1 cellular context compared by ENCODE assay signal in the genomic region with DNA sequence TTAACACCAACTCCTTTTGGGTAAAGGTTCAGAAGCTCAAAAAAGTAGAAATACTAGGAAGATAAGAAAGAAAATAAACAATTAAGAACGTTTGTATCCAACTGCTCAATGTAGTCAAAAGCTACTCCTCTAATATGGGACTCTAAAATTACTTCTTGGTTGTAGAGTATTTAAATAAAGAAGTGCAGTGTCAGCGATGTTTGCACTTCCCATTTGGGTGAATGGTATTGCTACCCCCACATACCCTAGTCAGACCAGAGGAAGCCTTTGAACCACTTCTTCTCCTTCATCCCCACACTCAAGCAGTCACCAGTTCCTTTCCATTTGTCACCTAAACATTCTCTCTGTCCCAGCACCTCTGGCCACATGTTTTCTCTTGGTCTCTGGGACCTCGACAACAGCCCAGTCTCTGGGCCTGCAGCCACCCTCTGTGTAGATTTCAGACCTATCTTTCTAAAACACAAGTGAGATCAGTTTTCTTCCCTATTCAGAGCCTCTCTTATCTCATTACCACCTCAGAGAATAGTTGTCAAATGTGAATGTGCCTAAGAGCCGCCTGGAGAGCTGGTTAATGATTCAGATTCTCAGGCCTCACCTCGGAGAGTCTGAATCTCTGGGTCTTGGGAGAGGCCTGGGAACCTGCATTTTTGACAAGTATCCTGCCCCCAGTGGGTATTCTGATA.
TF ChIP-seq lines count a peak whose summit lies in the region.

No MANE protein-coding gene starts in this region.

TF ChIP-seq in K562, 482 proteins besides CTCF, POLR2A, EP300 and RAD21 (continued from another document and continues in another):
- TF ChIP-seq PATZ1 (CRISPR knock-in tag; IDR thresholded peaks at IDR 0.05; ENCODE audit: borderline replicate concordance) (no peak), KLF6 (CRISPR knock-in tag; IDR thresholded peaks at IDR 0.05; ENCODE audit: borderline replicate concordance) (no peak), SMAD4 (CRISPR knock-in tag; conservative IDR thresholded peaks at IDR 0.05) (no peak), ARID4B (CRISPR knock-in tag; IDR thresholded peaks at IDR 0.05) (no peak), HDGF (IDR thresholded peaks at IDR 0.05) (no peak), TRIM28 (IDR thresholded peaks at IDR 0.05) (no peak), C11orf30 (IDR thresholded peaks at IDR 0.05; ENCODE audit: low read depth) (peak; percentile 67), CREB3L1 (IDR thresholded peaks at IDR 0.05; ENCODE audit: borderline replicate concordance, low read depth) (no peak), ZNF408 (CRISPR knock-in tag; IDR thresholded peaks at IDR 0.05; ENCODE audit: low read depth) (no peak), CBFA2T3 (IDR thresholded peaks at IDR 0.05) (peak; percentile 76), HSF4 (CRISPR knock-in tag; IDR thresholded peaks at IDR 0.05; ENCODE audit: borderline replicate concordance) (no peak), E2F6 (IDR thresholded peaks at IDR 0.05; ENCODE audit: borderline replicate concordance in 1 of 2, extremely low read depth in 1 of 2, insufficient read depth in 1 of 2, insufficient read length in 1 of 2, low read depth in 1 of 2, low read length in 1 of 2, poor library complexity in 1 of 2, severe bottlenecking in 1 of 2) (peak in 1 of 2 experiments; percentile 27), HMGN3 (IDR thresholded peaks at IDR 0.05; ENCODE audit: borderline replicate concordance, extremely low read depth, insufficient read length, low read depth, low read length) (no peak), MAFG (tag; conservative IDR thresholded peaks at IDR 0.05) (peak; percentile 80), ZNF146 (CRISPR knock-in tag; IDR thresholded peaks at IDR 0.05; ENCODE audit: unreplicated experiment) (no peak), TAL1 (IDR thresholded peaks at IDR 0.05) (peak; percentile 71), ZNF589 (CRISPR knock-in tag; IDR thresholded peaks at IDR 0.05; ENCODE audit: low read depth) (no peak), NFYB (IDR thresholded peaks at IDR 0.05; ENCODE audit: extremely low read depth, insufficient read length) (no peak), RUNX1 (IDR thresholded peaks at IDR 0.05; ENCODE audit: low read depth) (no peak), TBL1XR1 (IDR thresholded peaks at IDR 0.05; ENCODE audit: low read length in 2 of 2) (no peak), ZNF780A (CRISPR knock-in tag; IDR thresholded peaks at IDR 0.05) (no peak), SAFB (IDR thresholded peaks at IDR 0.05; ENCODE audit: borderline replicate concordance, low read depth, low read length) (no peak), NR2C1 (IDR thresholded peaks at IDR 0.05) (no peak), NR2C1 (tag; IDR thresholded peaks at IDR 0.05) (no peak), TGIF2 (CRISPR knock-in tag; IDR thresholded peaks at IDR 0.05) (no peak), BDP1 (IDR thresholded peaks at IDR 0.05; ENCODE audit: insufficient read depth, insufficient read length) (no peak), MCM7 (IDR thresholded peaks at IDR 0.05) (no peak), MAFK (IDR thresholded peaks at IDR 0.05; ENCODE audit: low read length) (peak; percentile 79), ZNF436 (CRISPR knock-in tag; IDR thresholded peaks at IDR 0.05) (no peak), RBM17 (IDR thresholded peaks at IDR 0.05; ENCODE audit: borderline replicate concordance, low read depth, low read length) (no peak), KLF10 (CRISPR knock-in tag; IDR thresholded peaks at IDR 0.05) (no peak), STAT5A (IDR thresholded peaks at IDR 0.05; ENCODE audit: borderline replicate concordance, low read length) (no peak), KDM1A (IDR thresholded peaks at IDR 0.05) (no peak), XRCC4 (IDR thresholded peaks at IDR 0.05; ENCODE audit: extremely low read depth, insufficient read depth, insufficient read length) (no peak), ZNF655 (CRISPR knock-in tag; IDR thresholded peaks at IDR 0.05) (no peak), KHSRP (IDR thresholded peaks at IDR 0.05) (no peak), TEAD4 (IDR thresholded peaks at IDR 0.05; ENCODE audit: low read length) (peak; percentile 52), TEAD4 (CRISPR knock-in tag; IDR thresholded peaks at IDR 0.05; ENCODE audit: borderline replicate concordance) (no peak), POLR2B (IDR thresholded peaks at IDR 0.05; ENCODE audit: low read depth, partially characterized antibody) (no peak), GABPA (tag; conservative IDR thresholded peaks at IDR 0.05; ENCODE audit: low read depth) (no peak), CBFA2T2 (conservative IDR thresholded peaks at IDR 0.05) (peak; percentile 59), DNMT1 (IDR thresholded peaks at IDR 0.05) (no peak), ZEB2 (IDR thresholded peaks at IDR 0.05) (no peak), GTF2E2 (tag; IDR thresholded peaks at IDR 0.05) (no peak)
- TF ChIP-seq, protein P1, sequence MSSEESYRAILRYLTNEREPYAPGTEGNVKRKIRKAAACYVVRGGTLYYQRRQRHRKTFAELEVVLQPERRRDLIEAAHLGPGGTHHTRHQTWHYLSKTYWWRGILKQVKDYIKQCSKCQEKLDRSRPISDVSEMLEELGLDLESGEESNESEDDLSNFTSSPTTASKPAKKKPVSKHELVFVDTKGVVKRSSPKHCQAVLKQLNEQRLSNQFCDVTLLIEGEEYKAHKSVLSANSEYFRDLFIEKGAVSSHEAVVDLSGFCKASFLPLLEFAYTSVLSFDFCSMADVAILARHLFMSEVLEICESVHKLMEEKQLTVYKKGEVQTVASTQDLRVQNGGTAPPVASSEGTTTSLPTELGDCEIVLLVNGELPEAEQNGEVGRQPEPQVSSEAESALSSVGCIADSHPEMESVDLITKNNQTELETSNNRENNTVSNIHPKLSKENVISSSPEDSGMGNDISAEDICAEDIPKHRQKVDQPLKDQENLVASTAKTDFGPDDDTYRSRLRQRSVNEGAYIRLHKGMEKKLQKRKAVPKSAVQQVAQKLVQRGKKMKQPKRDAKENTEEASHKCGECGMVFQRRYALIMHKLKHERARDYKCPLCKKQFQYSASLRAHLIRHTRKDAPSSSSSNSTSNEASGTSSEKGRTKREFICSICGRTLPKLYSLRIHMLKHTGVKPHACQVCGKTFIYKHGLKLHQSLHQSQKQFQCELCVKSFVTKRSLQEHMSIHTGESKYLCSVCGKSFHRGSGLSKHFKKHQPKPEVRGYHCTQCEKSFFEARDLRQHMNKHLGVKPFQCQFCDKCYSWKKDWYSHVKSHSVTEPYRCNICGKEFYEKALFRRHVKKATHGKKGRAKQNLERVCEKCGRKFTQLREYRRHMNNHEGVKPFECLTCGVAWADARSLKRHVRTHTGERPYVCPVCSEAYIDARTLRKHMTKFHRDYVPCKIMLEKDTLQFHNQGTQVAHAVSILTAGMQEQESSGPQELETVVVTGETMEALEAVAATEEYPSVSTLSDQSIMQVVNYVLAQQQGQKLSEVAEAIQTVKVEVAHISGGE (CRISPR knock-in tag; IDR thresholded peaks at IDR 0.05) = no peak
- TF ChIP-seq, protein P2, sequence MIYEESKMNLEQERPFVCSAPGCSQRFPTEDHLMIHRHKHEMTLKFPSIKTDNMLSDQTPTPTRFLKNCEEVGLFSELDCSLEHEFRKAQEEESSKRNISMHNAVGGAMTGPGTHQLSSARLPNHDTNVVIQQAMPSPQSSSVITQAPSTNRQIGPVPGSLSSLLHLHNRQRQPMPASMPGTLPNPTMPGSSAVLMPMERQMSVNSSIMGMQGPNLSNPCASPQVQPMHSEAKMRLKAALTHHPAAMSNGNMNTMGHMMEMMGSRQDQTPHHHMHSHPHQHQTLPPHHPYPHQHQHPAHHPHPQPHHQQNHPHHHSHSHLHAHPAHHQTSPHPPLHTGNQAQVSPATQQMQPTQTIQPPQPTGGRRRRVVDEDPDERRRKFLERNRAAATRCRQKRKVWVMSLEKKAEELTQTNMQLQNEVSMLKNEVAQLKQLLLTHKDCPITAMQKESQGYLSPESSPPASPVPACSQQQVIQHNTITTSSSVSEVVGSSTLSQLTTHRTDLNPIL (CRISPR knock-in tag; IDR thresholded peaks at IDR 0.05) = no peak
- TF ChIP-seq, protein P3, sequence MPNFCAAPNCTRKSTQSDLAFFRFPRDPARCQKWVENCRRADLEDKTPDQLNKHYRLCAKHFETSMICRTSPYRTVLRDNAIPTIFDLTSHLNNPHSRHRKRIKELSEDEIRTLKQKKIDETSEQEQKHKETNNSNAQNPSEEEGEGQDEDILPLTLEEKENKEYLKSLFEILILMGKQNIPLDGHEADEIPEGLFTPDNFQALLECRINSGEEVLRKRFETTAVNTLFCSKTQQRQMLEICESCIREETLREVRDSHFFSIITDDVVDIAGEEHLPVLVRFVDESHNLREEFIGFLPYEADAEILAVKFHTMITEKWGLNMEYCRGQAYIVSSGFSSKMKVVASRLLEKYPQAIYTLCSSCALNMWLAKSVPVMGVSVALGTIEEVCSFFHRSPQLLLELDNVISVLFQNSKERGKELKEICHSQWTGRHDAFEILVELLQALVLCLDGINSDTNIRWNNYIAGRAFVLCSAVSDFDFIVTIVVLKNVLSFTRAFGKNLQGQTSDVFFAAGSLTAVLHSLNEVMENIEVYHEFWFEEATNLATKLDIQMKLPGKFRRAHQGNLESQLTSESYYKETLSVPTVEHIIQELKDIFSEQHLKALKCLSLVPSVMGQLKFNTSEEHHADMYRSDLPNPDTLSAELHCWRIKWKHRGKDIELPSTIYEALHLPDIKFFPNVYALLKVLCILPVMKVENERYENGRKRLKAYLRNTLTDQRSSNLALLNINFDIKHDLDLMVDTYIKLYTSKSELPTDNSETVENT (CRISPR knock-in tag; IDR thresholded peaks at IDR 0.05) = no peak
- TF ChIP-seq, protein P4, sequence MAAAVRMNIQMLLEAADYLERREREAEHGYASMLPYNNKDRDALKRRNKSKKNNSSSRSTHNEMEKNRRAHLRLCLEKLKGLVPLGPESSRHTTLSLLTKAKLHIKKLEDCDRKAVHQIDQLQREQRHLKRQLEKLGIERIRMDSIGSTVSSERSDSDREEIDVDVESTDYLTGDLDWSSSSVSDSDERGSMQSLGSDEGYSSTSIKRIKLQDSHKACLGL (CRISPR knock-in tag; IDR thresholded peaks at IDR 0.05; ENCODE audit: borderline replicate concordance, poor library complexity, severe bottlenecking) = no peak
